1 cellular context compared by ENCODE assay signal in the genomic region with DNA sequence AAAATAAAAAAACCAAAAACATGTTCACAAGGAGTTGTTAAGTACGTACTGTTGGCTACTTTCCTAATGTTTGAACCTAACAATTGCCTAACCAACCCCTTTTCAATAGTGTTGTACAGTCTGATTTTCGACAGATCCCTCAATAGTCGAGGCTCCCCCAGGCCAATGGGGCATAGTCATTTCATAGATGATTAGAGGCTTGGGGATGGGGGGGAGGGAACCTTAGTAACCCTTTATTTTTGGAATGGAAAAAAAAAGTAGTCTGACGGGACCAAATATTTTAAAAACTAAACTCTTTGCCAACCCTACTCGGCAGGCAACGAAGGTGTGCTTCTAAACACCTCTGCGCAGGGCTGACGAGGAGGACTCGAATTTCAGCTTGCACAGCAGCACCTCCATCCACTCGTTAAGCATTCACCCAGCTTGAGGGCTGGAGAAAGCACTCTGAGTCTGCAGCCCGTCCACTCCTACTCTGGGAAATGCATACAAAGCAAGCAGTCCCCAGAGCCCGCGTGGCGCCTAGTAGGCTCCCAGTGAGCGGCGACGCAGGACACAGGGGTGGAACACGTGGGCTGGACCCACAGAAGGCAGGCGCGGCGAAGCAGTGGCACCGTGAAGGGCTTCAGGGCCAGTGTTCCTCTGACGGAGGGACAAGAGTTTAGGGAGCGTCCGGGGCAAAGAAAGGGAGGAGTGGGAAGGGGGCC.
TF ChIP-seq lines count a peak whose summit lies in the region.

No MANE protein-coding gene starts in this region.

TF ChIP-seq in HepG2, 621 proteins besides CTCF, POLR2A, EP300 and RAD21 (continued from another document and continues in another):
- TF ChIP-seq PRDM15 (CRISPR knock-in tag; IDR thresholded peaks at IDR 0.05) (peak; percentile 18; the same call in 1 of the 2 replicates), EEA1 (CRISPR knock-in tag; IDR thresholded peaks at IDR 0.05; ENCODE audit: borderline replicate concordance) (peak; percentile 18; the same call in 1 of the 2 replicates), ZNF614 (CRISPR knock-in tag; IDR thresholded peaks at IDR 0.05; ENCODE audit: borderline replicate concordance) (no peak), ZNF784 (CRISPR knock-in tag; IDR thresholded peaks at IDR 0.05; ENCODE audit: borderline replicate concordance) (no peak), ZNF800 (CRISPR knock-in tag; IDR thresholded peaks at IDR 0.05) (no peak), ZFAT (CRISPR knock-in tag; conservative IDR thresholded peaks at IDR 0.05) (no peak), HIVEP1 (CRISPR knock-in tag; IDR thresholded peaks at IDR 0.05) (no peak), TRIM24 (CRISPR knock-in tag; IDR thresholded peaks at IDR 0.05) (no peak), BORCS8-MEF2B (CRISPR knock-in tag; IDR thresholded peaks at IDR 0.05) (peak; percentile 30; the same call in 1 of the 2 replicates), HINFP (CRISPR knock-in tag; IDR thresholded peaks at IDR 0.05; ENCODE audit: low read depth) (peak; percentile 32), SNAI1 (CRISPR knock-in tag; IDR thresholded peaks at IDR 0.05; ENCODE audit: borderline replicate concordance) (no peak), ZNF138 (CRISPR knock-in tag; IDR thresholded peaks at IDR 0.05; ENCODE audit: low read depth) (no peak), FLYWCH1 (CRISPR knock-in tag; IDR thresholded peaks at IDR 0.05) (no peak), ZNF460 (CRISPR knock-in tag; IDR thresholded peaks at IDR 0.05; ENCODE audit: borderline replicate concordance) (no peak), AKAP8 (CRISPR knock-in tag; IDR thresholded peaks at IDR 0.05) (no peak), ZFP82 (CRISPR knock-in tag; IDR thresholded peaks at IDR 0.05; ENCODE audit: borderline replicate concordance) (no peak), SP5 (CRISPR knock-in tag; IDR thresholded peaks at IDR 0.05; ENCODE audit: borderline replicate concordance, low read depth) (no peak), ZNF230 (CRISPR knock-in tag; IDR thresholded peaks at IDR 0.05) (0 out of 2 replicates have a peak, but pooled peaks have one; percentile 4), PITX1 (CRISPR knock-in tag; IDR thresholded peaks at IDR 0.05) (no peak), ZNF451 (CRISPR knock-in tag; IDR thresholded peaks at IDR 0.05) (no peak), MAX (IDR thresholded peaks at IDR 0.05) (peak; percentile 83), ADNP (CRISPR knock-in tag; IDR thresholded peaks at IDR 0.05) (no peak), GZF1 (CRISPR knock-in tag; IDR thresholded peaks at IDR 0.05) (no peak), ZBTB20 (CRISPR knock-in tag; IDR thresholded peaks at IDR 0.05; ENCODE audit: borderline replicate concordance, low read depth) (peak; percentile 63; the same call in 1 of the 2 replicates), GMEB1 (CRISPR knock-in tag; IDR thresholded peaks at IDR 0.05; ENCODE audit: borderline replicate concordance) (peak; percentile 32; the same call in 1 of the 2 replicates), MTA3 (CRISPR knock-in tag; IDR thresholded peaks at IDR 0.05) (no peak), ZNF354B (CRISPR knock-in tag; IDR thresholded peaks at IDR 0.05) (no peak), POGZ (CRISPR knock-in tag; IDR thresholded peaks at IDR 0.05) (no peak)
- TF ChIP-seq, protein P1, sequence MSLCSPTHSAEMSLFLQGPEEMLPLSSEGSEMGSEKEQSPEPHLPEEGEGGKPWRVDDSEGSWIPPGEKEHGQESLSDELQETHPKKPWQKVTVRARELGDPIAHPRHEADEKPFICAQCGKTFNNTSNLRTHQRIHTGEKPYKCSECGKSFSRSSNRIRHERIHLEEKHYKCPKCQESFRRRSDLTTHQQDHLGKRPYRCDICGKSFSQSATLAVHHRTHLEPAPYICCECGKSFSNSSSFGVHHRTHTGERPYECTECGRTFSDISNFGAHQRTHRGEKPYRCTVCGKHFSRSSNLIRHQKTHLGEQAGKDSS (CRISPR knock-in tag; IDR thresholded peaks at IDR 0.05; ENCODE audit: borderline replicate concordance, low read depth): peak; percentile 72
- TF ChIP-seq, protein P2, sequence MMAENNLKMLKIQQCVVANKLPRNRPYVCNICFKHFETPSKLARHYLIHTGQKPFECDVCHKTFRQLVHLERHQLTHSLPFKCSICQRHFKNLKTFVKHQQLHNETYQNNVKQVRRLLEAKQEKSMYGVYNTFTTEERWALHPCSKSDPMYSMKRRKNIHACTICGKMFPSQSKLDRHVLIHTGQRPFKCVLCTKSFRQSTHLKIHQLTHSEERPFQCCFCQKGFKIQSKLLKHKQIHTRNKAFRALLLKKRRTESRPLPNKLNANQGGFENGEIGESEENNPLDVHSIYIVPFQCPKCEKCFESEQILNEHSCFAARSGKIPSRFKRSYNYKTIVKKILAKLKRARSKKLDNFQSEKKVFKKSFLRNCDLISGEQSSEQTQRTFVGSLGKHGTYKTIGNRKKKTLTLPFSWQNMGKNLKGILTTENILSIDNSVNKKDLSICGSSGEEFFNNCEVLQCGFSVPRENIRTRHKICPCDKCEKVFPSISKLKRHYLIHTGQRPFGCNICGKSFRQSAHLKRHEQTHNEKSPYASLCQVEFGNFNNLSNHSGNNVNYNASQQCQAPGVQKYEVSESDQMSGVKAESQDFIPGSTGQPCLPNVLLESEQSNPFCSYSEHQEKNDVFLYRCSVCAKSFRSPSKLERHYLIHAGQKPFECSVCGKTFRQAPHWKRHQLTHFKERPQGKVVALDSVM (CRISPR knock-in tag; IDR thresholded peaks at IDR 0.05): no peak
- TF ChIP-seq, protein P3, sequence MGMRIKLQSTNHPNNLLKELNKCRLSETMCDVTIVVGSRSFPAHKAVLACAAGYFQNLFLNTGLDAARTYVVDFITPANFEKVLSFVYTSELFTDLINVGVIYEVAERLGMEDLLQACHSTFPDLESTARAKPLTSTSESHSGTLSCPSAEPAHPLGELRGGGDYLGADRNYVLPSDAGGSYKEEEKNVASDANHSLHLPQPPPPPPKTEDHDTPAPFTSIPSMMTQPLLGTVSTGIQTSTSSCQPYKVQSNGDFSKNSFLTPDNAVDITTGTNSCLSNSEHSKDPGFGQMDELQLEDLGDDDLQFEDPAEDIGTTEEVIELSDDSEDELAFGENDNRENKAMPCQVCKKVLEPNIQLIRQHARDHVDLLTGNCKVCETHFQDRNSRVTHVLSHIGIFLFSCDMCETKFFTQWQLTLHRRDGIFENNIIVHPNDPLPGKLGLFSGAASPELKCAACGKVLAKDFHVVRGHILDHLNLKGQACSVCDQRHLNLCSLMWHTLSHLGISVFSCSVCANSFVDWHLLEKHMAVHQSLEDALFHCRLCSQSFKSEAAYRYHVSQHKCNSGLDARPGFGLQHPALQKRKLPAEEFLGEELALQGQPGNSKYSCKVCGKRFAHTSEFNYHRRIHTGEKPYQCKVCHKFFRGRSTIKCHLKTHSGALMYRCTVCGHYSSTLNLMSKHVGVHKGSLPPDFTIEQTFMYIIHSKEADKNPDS (CRISPR knock-in tag; IDR thresholded peaks at IDR 0.05): no peak
- TF ChIP-seq, protein P4, sequence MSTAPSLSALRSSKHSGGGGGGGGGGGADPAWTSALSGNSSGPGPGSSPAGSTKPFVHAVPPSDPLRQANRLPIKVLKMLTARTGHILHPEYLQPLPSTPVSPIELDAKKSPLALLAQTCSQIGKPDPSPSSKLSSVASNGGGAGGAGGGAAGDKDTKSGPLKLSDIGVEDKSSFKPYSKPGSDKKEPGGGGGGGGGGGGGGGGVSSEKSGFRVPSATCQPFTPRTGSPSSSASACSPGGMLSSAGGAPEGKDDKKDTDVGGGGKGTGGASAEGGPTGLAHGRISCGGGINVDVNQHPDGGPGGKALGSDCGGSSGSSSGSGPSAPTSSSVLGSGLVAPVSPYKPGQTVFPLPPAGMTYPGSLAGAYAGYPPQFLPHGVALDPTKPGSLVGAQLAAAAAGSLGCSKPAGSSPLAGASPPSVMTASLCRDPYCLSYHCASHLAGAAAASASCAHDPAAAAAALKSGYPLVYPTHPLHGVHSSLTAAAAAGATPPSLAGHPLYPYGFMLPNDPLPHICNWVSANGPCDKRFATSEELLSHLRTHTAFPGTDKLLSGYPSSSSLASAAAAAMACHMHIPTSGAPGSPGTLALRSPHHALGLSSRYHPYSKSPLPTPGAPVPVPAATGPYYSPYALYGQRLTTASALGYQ (CRISPR knock-in tag; IDR thresholded peaks at IDR 0.05): 0 out of 2 replicates have a peak, but pooled peaks have one; percentile 12
- TF ChIP-seq, protein P5, sequence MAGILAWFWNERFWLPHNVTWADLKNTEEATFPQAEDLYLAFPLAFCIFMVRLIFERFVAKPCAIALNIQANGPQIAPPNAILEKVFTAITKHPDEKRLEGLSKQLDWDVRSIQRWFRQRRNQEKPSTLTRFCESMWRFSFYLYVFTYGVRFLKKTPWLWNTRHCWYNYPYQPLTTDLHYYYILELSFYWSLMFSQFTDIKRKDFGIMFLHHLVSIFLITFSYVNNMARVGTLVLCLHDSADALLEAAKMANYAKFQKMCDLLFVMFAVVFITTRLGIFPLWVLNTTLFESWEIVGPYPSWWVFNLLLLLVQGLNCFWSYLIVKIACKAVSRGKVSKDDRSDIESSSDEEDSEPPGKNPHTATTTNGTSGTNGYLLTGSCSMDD (CRISPR knock-in tag; IDR thresholded peaks at IDR 0.05): no peak
- TF ChIP-seq, protein P6, sequence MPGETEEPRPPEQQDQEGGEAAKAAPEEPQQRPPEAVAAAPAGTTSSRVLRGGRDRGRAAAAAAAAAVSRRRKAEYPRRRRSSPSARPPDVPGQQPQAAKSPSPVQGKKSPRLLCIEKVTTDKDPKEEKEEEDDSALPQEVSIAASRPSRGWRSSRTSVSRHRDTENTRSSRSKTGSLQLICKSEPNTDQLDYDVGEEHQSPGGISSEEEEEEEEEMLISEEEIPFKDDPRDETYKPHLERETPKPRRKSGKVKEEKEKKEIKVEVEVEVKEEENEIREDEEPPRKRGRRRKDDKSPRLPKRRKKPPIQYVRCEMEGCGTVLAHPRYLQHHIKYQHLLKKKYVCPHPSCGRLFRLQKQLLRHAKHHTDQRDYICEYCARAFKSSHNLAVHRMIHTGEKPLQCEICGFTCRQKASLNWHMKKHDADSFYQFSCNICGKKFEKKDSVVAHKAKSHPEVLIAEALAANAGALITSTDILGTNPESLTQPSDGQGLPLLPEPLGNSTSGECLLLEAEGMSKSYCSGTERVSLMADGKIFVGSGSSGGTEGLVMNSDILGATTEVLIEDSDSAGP (CRISPR knock-in tag; IDR thresholded peaks at IDR 0.05; ENCODE audit: borderline replicate concordance): no peak
